Comparison of ENCODE assay signal across 20 cellular contexts in the genomic region with DNA sequence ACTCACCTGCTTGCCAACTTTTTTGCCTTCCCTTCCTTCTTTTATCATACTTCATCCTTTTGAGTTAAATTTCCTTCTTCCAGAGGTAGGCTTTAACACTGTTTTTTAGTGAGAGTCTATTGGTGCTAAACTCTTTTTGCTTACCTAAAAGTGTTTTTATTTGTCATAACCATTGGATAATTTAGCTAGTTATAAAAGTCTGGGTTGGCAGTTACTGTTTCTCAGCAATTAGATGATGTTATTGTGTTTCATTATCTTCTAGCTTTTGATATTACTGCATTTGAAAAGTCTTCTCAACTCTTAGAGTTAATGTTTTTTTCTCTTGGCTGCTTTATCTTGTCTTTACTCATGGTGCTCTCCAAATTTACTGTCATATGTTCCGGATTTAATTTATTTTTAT. TPM values are rescaled to one million over a fixed set of nuclear protein-coding genes. Genes with fewer than 3 reads are reported as not detected.
A peak's percentile ranks its signal among the peaks of the same experiment; 100 is the strongest.
DNase-seq lines count a peak whose midpoint lies in the region; ATAC-seq, FAIRE-seq and TF ChIP-seq lines count a peak whose summit lies in the region.
"Had no signal": no experiment of that assay in that cellular context is flagged by ENCODE, and none has a peak within 500 bp of the region (broad histone marks: within the 10 kb centered on the region; RNA-seq: fewer than 3 reads in every experiment).

No MANE protein-coding gene starts in this region.

- in situ Hi-C loops in HepG2 (cut with HindIII; ENCODE audit: extremely low pct_ligation_motif_present, low pct_unique_long_range_greater_than_20kb) (no loop called here), K562 (cut with MboI) (no loop called here), transverse colon (cut with MboI; ENCODE audit: low pct_ligation_motif_present in 1 of 4, low pct_unique_long_range_greater_than_20kb in 1 of 4, low sequenced_read_pairs in 3 of 4) (no loop called here)

- TF ChIP-seq EP300 in HepG2 (IDR thresholded peaks at IDR 0.05; ENCODE audit: low read depth in 2 of 2, low read length in 2 of 2) (no peak), HepG2 (CRISPR knock-in tag; IDR thresholded peaks at IDR 0.05; ENCODE audit: borderline replicate concordance) (no peak), K562 (IDR thresholded peaks at IDR 0.05; ENCODE audit: low read length) (no peak), transverse colon (IDR thresholded peaks at IDR 0.05; ENCODE audit: low read depth) (no peak)

- ATAC-seq in HepG2 = no peak
- no peak for ATAC-seq in right lobe of liver
- ATAC-seq in K562 = no peak
- no peak for ATAC-seq in GM19455 (IDR thresholded peaks at IDR 0.05; ENCODE audit: unreplicated experiment)

- H2AFZ ChIP-seq in HepG2 (ENCODE audit: low read length) = no peak overlapping the region
- no peak overlapping the region for H2AFZ ChIP-seq in Karpas-422 (ENCODE audit: low read length)
- H2AFZ ChIP-seq in K562 (ENCODE audit: low read depth, low read length) = no peak overlapping the region
- H2AFZ ChIP-seq: GM23248 had no signal

- H3K79me2 ChIP-seq in HepG2 (ENCODE audit: insufficient read depth, low read length) (peaks cover 90% of the 10 kb centered on the region), Karpas-422 (ENCODE audit: low read length) (no peaks in the 10 kb centered on the region), K562 (ENCODE audit: control insufficient read depth, insufficient read depth, low read length) (peaks cover 87% of the 10 kb centered on the region)

- CTCF ChIA-PET in HepG2 (lab: Yijun Ruan, JAX; ENCODE audit: low intra/inter-chr PET ratio, low total read pairs) (no interaction called here), K562 (lab: Yijun Ruan, JAX; ENCODE audit: low intra/inter-chr PET ratio) (no interaction called here)

- H3K36me3 ChIP-seq in HepG2 (replicated peaks in 1 of 2; ENCODE audit: control insufficient read depth in 1 of 2, insufficient read depth in 2 of 2, low read length in 2 of 2) = no peaks in the 10 kb centered on the region; a peak in 1 of 5 replicates
- H3K36me3 ChIP-seq in right lobe of liver = no peaks in the 10 kb centered on the region
- H3K36me3 ChIP-seq in Karpas-422 (ENCODE audit: insufficient read depth, low read length) = no peaks in the 10 kb centered on the region
- no peaks in the 10 kb centered on the region; the same call in 2 of the 3 replicates for H3K36me3 ChIP-seq in K562 (ENCODE audit: control insufficient read depth, insufficient read depth, low read length)
- peaks cover 0 to 9% (median 0%) of the 10 kb centered on the region in 4 donors for H3K36me3 ChIP-seq in transverse colon
- H3K36me3 ChIP-seq: HAP-1 had no signal

- no peak overlapping the region for H3K4me3 ChIP-seq in HepG2 (replicated peaks in 1 of 3; ENCODE audit: insufficient read depth in 1 of 3, low read depth in 2 of 3, low read length in 3 of 3)
- no peak overlapping the region for H3K4me3 ChIP-seq in right lobe of liver
- H3K4me3 ChIP-seq in Karpas-422 (ENCODE audit: low read length) = no peak overlapping the region
- H3K4me3 ChIP-seq in K562 = no peak overlapping the region
- no peak overlapping the region for H3K4me3 ChIP-seq in transverse colon
- H3K4me3 ChIP-seq: GM23248, HAP-1 had no signal

- no peak for TF ChIP-seq RAD21 in HepG2 (CRISPR knock-in tag; IDR thresholded peaks at IDR 0.05)
- TF ChIP-seq RAD21 in K562 (CRISPR knock-in tag; conservative IDR thresholded peaks at IDR 0.05 in 1 of 2, IDR thresholded peaks at IDR 0.05 in 1 of 2) = no peak

- H3K4me2 ChIP-seq in HepG2 (ENCODE audit: low read depth, low read length) (no peak overlapping the region), Karpas-422 (ENCODE audit: low read depth, low read length, poor library complexity, severe bottlenecking) (no peak overlapping the region), K562 (ENCODE audit: insufficient read depth, low read length) (no peak overlapping the region)

- BruUV-seq in HepG2 (replicated peaks; lab: Mats Ljungman, UMichigan) = no TSS peak
- no TSS peak for BruUV-seq in K562 (replicated peaks; lab: Mats Ljungman, UMichigan)

- TF ChIP-seq POLR2A in HepG2 (IDR thresholded peaks at IDR 0.05; ENCODE audit: insufficient read depth in 1 of 2, low read depth in 2 of 2, low read length in 2 of 2) = no peak
- no peak for TF ChIP-seq POLR2A in right lobe of liver (IDR thresholded peaks at IDR 0.05)
- TF ChIP-seq POLR2A in K562 (conservative IDR thresholded peaks at IDR 0.05) = no peak
- TF ChIP-seq POLR2A in transverse colon (IDR thresholded peaks at IDR 0.05) = no peak

- no peaks in the 10 kb centered on the region for H3K9me1 ChIP-seq in K562 (ENCODE audit: control insufficient read depth, insufficient read depth, low read length)

- no peaks in the 10 kb centered on the region for H3K27me3 ChIP-seq in HepG2 (ENCODE audit: control insufficient read depth in 1 of 2, insufficient read depth in 2 of 2, low read length in 2 of 2)
- H3K27me3 ChIP-seq in right lobe of liver = no peaks in the 10 kb centered on the region
- no peaks in the 10 kb centered on the region for H3K27me3 ChIP-seq in Karpas-422 (ENCODE audit: low read length)
- H3K27me3 ChIP-seq in K562 (ENCODE audit: control insufficient read depth in 2 of 2, insufficient read depth in 2 of 2, low read length in 2 of 2) = no peaks in the 10 kb centered on the region
- H3K27me3 ChIP-seq in transverse colon = no peaks in the 10 kb centered on the region

- no peak overlapping the region for H3K27ac ChIP-seq in HepG2 (ENCODE audit: extremely low read length, insufficient read depth, low read length)
- H3K27ac ChIP-seq in right lobe of liver = no peak overlapping the region
- H3K27ac ChIP-seq in Karpas-422 (ENCODE audit: low read length) = no peak overlapping the region
- no peak overlapping the region for H3K27ac ChIP-seq in K562 (ENCODE audit: extremely low read depth, low read depth, low read length)
- H3K27ac ChIP-seq in transverse colon = no peak overlapping the region
- H3K27ac ChIP-seq: GM23248, HL-60 had no signal

- H4K20me1 ChIP-seq in HepG2 (ENCODE audit: insufficient read depth, low read length) (peaks cover 29% of the 10 kb centered on the region), Karpas-422 (ENCODE audit: insufficient read depth, low read depth, low read length) (no peaks in the 10 kb centered on the region), K562 (replicated peaks; ENCODE audit: control insufficient read depth, insufficient read depth, low read length) (no peaks in the 10 kb centered on the region)

- no peak overlapping the region for H3K9ac ChIP-seq in HepG2 (ENCODE audit: insufficient read depth, low read depth, low read length)
- H3K9ac ChIP-seq in Karpas-422 (ENCODE audit: low read length) = no peak overlapping the region
- no peak overlapping the region for H3K9ac ChIP-seq in K562 (ENCODE audit: insufficient read depth in 1 of 2, low read depth in 2 of 2, low read length in 2 of 2)
- H3K9ac ChIP-seq: GM23248 had no signal

- DNase-seq in HepG2 (ENCODE audit: low spot score) (no peak), right lobe of liver (no peak), Karpas-422 (peak; percentile 4), K562 (ENCODE audit: extremely low read depth in 1 of 4, low spot score in 3 of 4) (no peak), transverse colon (no peak)
- DNase-seq: C1 segment of cervical spinal cord; CD4-positive, CD25-positive, alpha-beta regulatory T cell; CD8-positive, alpha-beta memory T cell; COR-L47; DMS 273 treated with DMSO at 0.1 percent for 48 hours; DMS53; DND-41; EL; GM23248; IMR-90 had no signal

- FAIRE-seq in HepG2 (lab: Jason Lieb, UNC) (no peak), K562 (lab: Jason Lieb, UNC) (no peak)
- FAIRE-seq: GM12891, GM19239 had no signal

- no peaks in the 10 kb centered on the region for H3K9me2 ChIP-seq in Karpas-422 (replicated peaks; ENCODE audit: insufficient read depth, low read length)

- peaks cover 11% of the 10 kb centered on the region for H3K9me3 ChIP-seq in HepG2 (ENCODE audit: low read length)
- H3K9me3 ChIP-seq in right lobe of liver = peaks cover 0 to 5% (median 0%) of the 10 kb centered on the region in 4 donors
- H3K9me3 ChIP-seq in Karpas-422 (ENCODE audit: low read length) = no peaks in the 10 kb centered on the region
- H3K9me3 ChIP-seq in K562 (replicated peaks; ENCODE audit: control insufficient read depth, insufficient read depth, low read depth, low read length) = peaks cover 5% of the 10 kb centered on the region; the same call in 1 of the 2 replicates
- H3K9me3 ChIP-seq in transverse colon = peaks cover 3 to 6% of the 10 kb centered on the region in 2 donors

- 100% methylated on average over 1 of the region's 1 CpG for WGBS in HepG2 (ENCODE audit: low lambda C conversion rate)
- 100% methylated on average over 1 of the region's 1 CpG for WGBS in right lobe of liver (ENCODE audit: insufficient coverage, low coverage, low lambda C conversion rate, missing lambda C conversion rate)
- 95% methylated on average over 1 of the region's 1 CpG for WGBS in K562 (ENCODE audit: insufficient coverage, low coverage, missing lambda C conversion rate)
- WGBS in transverse colon (ENCODE audit: low coverage in 1 of 2), 2 donors = 91 to 94% methylated on average over 1 of the region's 1 CpG

- no peak for TF ChIP-seq CTCF in HepG2 (CRISPR knock-in tag; IDR thresholded peaks at IDR 0.05)
- no peak for TF ChIP-seq CTCF in right lobe of liver (IDR thresholded peaks at IDR 0.05)
- no peak for TF ChIP-seq CTCF in K562 (IDR thresholded peaks at IDR 0.05 in 2 of 3, conservative IDR thresholded peaks at IDR 0.05 in 1 of 3; ENCODE audit: insufficient read depth in 2 of 3, low read depth in 1 of 3, low read length in 3 of 3)
- TF ChIP-seq CTCF in transverse colon (IDR thresholded peaks at IDR 0.05) = no peak

- H3K4me1 ChIP-seq in HepG2 (ENCODE audit: insufficient read depth, low read length) (peaks cover 50% of the 10 kb centered on the region), right lobe of liver (peaks cover 0 to 20% (median 4%) of the 10 kb centered on the region in 4 donors), Karpas-422 (ENCODE audit: low read length) (peaks cover 5% of the 10 kb centered on the region), K562 (replicated peaks in 1 of 2; ENCODE audit: control insufficient read depth in 2 of 2, insufficient read depth in 2 of 2, low read length in 2 of 2) (peaks cover 3 to 29% of the 10 kb centered on the region in 2 experiments; a peak in 4 of 5 replicates), transverse colon (peaks cover 0 to 49% (median 5%) of the 10 kb centered on the region in 4 donors)

- intact Hi-C loops in HepG2 (cut with micrococcal nuclease; ENCODE audit: unreplicated experiment) (no loop called here), right lobe of liver (cut with DNase I) (no loop called here), K562 (cut with micrococcal nuclease) (no loop called here), transverse colon (cut with DNase I; ENCODE audit: low total_unique reads) (no loop called here)

- POLR2A ChIA-PET in HepG2 (lab: Yijun Ruan, JAX) = no interaction called here
- POLR2A ChIA-PET in K562 (lab: Yijun Ruan, JAX) = no interaction called here

RNA-seq across cellular contexts. Expression of a gene that starts 22.6 kb away (rescaled TPM):
- total RNA-seq in HepG2 (2016; rRNA removed; fragmentation: Illumina TruSeq; extraction: Trizol) (32.3 and 43.9 TPM in 2 replicates), right lobe of liver (10 to 100 TPM; 10.2 to 18.8 (median 11.1) TPM), K562 (2014; rRNA removed) (30.4 and 32.4 TPM in 2 replicates), K562 (2014; rRNA removed; fragmentation: Illumina TruSeq; extraction: Trizol) (10.6 and 15.5 TPM in 2 replicates), K562 (2015; rRNA removed; fragmentation: Illumina TruSeq; extraction: Trizol) (17.2 and 18.8 TPM in 2 replicates), K562 (2021) (35.3 and 37.7 TPM in 2 replicates), transverse colon (10 to 100 TPM; 28.5 to 58.4 (median 40.4) TPM)
- 46.2 and 52.2 TPM in 2 replicates for total RNA-seq in HepG2 (2016; cell fraction: cytosol; rRNA removed; fragmentation: Illumina TruSeq; extraction: Trizol; ENCODE audit: low read depth)
- 26.3 and 43.8 TPM in 2 replicates for total RNA-seq in HepG2 (2016; cell fraction: insoluble cytoplasmic fraction; rRNA removed; fragmentation: Illumina TruSeq; extraction: Trizol)
- 73.9 and 84.0 TPM in 2 replicates for total RNA-seq in HepG2 (2016; cell fraction: membrane; rRNA removed; fragmentation: Illumina TruSeq; extraction: Trizol)
- 34.9 and 38.5 TPM in 2 replicates for total RNA-seq in HepG2 (2016; cell fraction: nucleus; rRNA removed; fragmentation: Illumina TruSeq; extraction: Trizol)
- polyA plus RNA-seq in HepG2 (2011; rRNA removed) (57.8 and 58.7 TPM in 2 replicates), K562 (2011; rRNA removed) (19.1 and 25.1 TPM in 2 replicates), K562 (2014; fragmentation: Illumina TruSeq; extraction: Trizol) (20.1 and 21.0 TPM in 2 replicates), K562 (2014; fragmentation: Nextera tagmentation; extraction: Ambion mirVana) (10 to 100 TPM in 1 of 2 experiments, 1 to 10 TPM in 1; 9.5 to 20.0 TPM), K562 (2014; rRNA removed) (21.8 and 23.9 TPM in 2 replicates)
- polyA plus RNA-seq in HepG2 (2011; cell fraction: cytosol; rRNA removed) = 49.3 and 50.7 TPM in 2 replicates
- polyA plus RNA-seq in HepG2 (2011; cell fraction: nucleus; rRNA removed) = 53.8 and 60.6 TPM in 2 replicates
- polyA plus RNA-seq in HepG2 (2012) = 60.3 and 61.1 TPM in 2 replicates
- 58.2 and 74.1 TPM in 2 replicates for polyA plus RNA-seq in HepG2 (2016; cell fraction: cytosol; fragmentation: Illumina TruSeq; extraction: Trizol; ENCODE audit: low read depth)
- polyA plus RNA-seq in HepG2 (2016; cell fraction: insoluble cytoplasmic fraction; fragmentation: Illumina TruSeq; extraction: Trizol; ENCODE audit: low read depth) = 57.0 and 68.2 TPM in 2 replicates
- polyA plus RNA-seq in HepG2 (2016; cell fraction: membrane; fragmentation: Illumina TruSeq; extraction: Trizol; ENCODE audit: low read depth) = 93.8 and 103 TPM in 2 replicates
- polyA plus RNA-seq in HepG2 (2016; cell fraction: nucleus; fragmentation: Illumina TruSeq; extraction: Trizol; ENCODE audit: insufficient read depth, low read depth) = 95.3 and 97.7 TPM in 2 replicates
- polyA minus RNA-seq in HepG2 (2011; rRNA and poly(A)+ RNA removed; ENCODE audit: low replicate concordance) = 21.3 and 56.1 TPM in 2 replicates
- polyA minus RNA-seq in HepG2 (2011; cell fraction: cytosol; rRNA and poly(A)+ RNA removed) = 36.5 and 37.9 TPM in 2 replicates
- 56.4 and 57.4 TPM in 2 replicates for polyA minus RNA-seq in HepG2 (2011; cell fraction: nucleus; rRNA and poly(A)+ RNA removed)
- 5.9 and 14.4 TPM in 2 replicates for total RNA-seq in Karpas-422 (2014; rRNA removed; shearing (Covaris generic); ENCODE audit: low replicate concordance)
- 26.9 and 43.7 TPM in 2 replicates for total RNA-seq in K562 (2011; cell fraction: chromatin; rRNA removed; ENCODE audit: low replicate concordance)
- total RNA-seq in K562 (2011; cell fraction: nucleolus; rRNA removed) = 26.5 and 31.6 TPM in 2 replicates
- total RNA-seq in K562 (2011; cell fraction: nucleoplasm; rRNA removed) = 33.2 and 34.4 TPM in 2 replicates
- 16.8 and 30.1 TPM in 2 replicates for polyA plus RNA-seq in K562 (2011; cell fraction: cytosol; rRNA removed)
- 43.0 and 43.6 TPM in 2 replicates for polyA plus RNA-seq in K562 (2011; cell fraction: nucleus; rRNA removed)
- 24.0 and 31.0 TPM in 2 replicates for polyA plus RNA-seq in K562 (2012)
- polyA minus RNA-seq in K562 (2011; rRNA and poly(A)+ RNA removed) = 17.3 and 24.2 TPM in 2 replicates
- polyA minus RNA-seq in K562 (2011; cell fraction: cytosol; rRNA and poly(A)+ RNA removed) = 20.2 and 22.4 TPM in 2 replicates
- polyA minus RNA-seq in K562 (2011; cell fraction: nucleus; rRNA and poly(A)+ RNA removed) = 21.8 and 24.4 TPM in 2 replicates

RNA-seq across cellular contexts. Expression of a gene that starts 36.5 kb away (rescaled TPM):
- total RNA-seq in HepG2 (2016; rRNA removed; fragmentation: Illumina TruSeq; extraction: Trizol) = 59.6 and 65.2 TPM in 2 replicates
- 39.7 and 43.0 TPM in 2 replicates for total RNA-seq in HepG2 (2016; cell fraction: cytosol; rRNA removed; fragmentation: Illumina TruSeq; extraction: Trizol; ENCODE audit: low read depth)
- 53.3 and 75.1 TPM in 2 replicates for total RNA-seq in HepG2 (2016; cell fraction: insoluble cytoplasmic fraction; rRNA removed; fragmentation: Illumina TruSeq; extraction: Trizol)
- total RNA-seq in HepG2 (2016; cell fraction: membrane; rRNA removed; fragmentation: Illumina TruSeq; extraction: Trizol) = 30.0 and 33.1 TPM in 2 replicates
- 99.3 and 116 TPM in 2 replicates for total RNA-seq in HepG2 (2016; cell fraction: nucleus; rRNA removed; fragmentation: Illumina TruSeq; extraction: Trizol)
- 305 and 306 TPM in 2 replicates for polyA plus RNA-seq in HepG2 (2011; rRNA removed)
- polyA plus RNA-seq in HepG2 (2011; cell fraction: cytosol; rRNA removed) = 138 and 145 TPM in 2 replicates
- 679 and 865 TPM in 2 replicates for polyA plus RNA-seq in HepG2 (2011; cell fraction: nucleus; rRNA removed)
- 137 and 153 TPM in 2 replicates for polyA plus RNA-seq in HepG2 (2012)
- polyA plus RNA-seq in HepG2 (2016; cell fraction: cytosol; fragmentation: Illumina TruSeq; extraction: Trizol; ENCODE audit: low read depth) = 19.6 and 23.0 TPM in 2 replicates
- polyA plus RNA-seq in HepG2 (2016; cell fraction: insoluble cytoplasmic fraction; fragmentation: Illumina TruSeq; extraction: Trizol; ENCODE audit: low read depth) = 81.5 and 84.5 TPM in 2 replicates
- 29.2 and 35.3 TPM in 2 replicates for polyA plus RNA-seq in HepG2 (2016; cell fraction: membrane; fragmentation: Illumina TruSeq; extraction: Trizol; ENCODE audit: low read depth)
- 510 and 518 TPM in 2 replicates for polyA plus RNA-seq in HepG2 (2016; cell fraction: nucleus; fragmentation: Illumina TruSeq; extraction: Trizol; ENCODE audit: insufficient read depth, low read depth)
- 88.4 and 308 TPM in 2 replicates for polyA minus RNA-seq in HepG2 (2011; rRNA and poly(A)+ RNA removed; ENCODE audit: low replicate concordance)
- polyA minus RNA-seq in HepG2 (2011; cell fraction: cytosol; rRNA and poly(A)+ RNA removed) = 73.9 and 99.1 TPM in 2 replicates
- polyA minus RNA-seq in HepG2 (2011; cell fraction: nucleus; rRNA and poly(A)+ RNA removed) = 316 and 324 TPM in 2 replicates
- 10 to 100 TPM; 23.2 to 69.5 (median 48.3) TPM for total RNA-seq in right lobe of liver
- total RNA-seq in Karpas-422 (2014; rRNA removed; shearing (Covaris generic); ENCODE audit: low replicate concordance) = 26.8 and 42.4 TPM in 2 replicates
- total RNA-seq in K562 (2011; cell fraction: chromatin; rRNA removed; ENCODE audit: low replicate concordance) = 271 and 313 TPM in 2 replicates
- 146 and 158 TPM in 2 replicates for total RNA-seq in K562 (2011; cell fraction: nucleolus; rRNA removed)
- total RNA-seq in K562 (2011; cell fraction: nucleoplasm; rRNA removed) = 157 and 158 TPM in 2 replicates
- total RNA-seq in K562 (2014; rRNA removed) = 19.6 and 35.1 TPM in 2 replicates
- total RNA-seq in K562 (2014; rRNA removed; fragmentation: Illumina TruSeq; extraction: Trizol) = 32.2 and 34.7 TPM in 2 replicates
- 20.0 and 28.0 TPM in 2 replicates for total RNA-seq in K562 (2015; rRNA removed; fragmentation: Illumina TruSeq; extraction: Trizol)
- total RNA-seq in K562 (2021) = 81.3 and 94.3 TPM in 2 replicates
- polyA plus RNA-seq in K562 (2011; rRNA removed) = 119 and 126 TPM in 2 replicates
- polyA plus RNA-seq in K562 (2011; cell fraction: cytosol; rRNA removed) = 89.5 and 105 TPM in 2 replicates
- 307 and 327 TPM in 2 replicates for polyA plus RNA-seq in K562 (2011; cell fraction: nucleus; rRNA removed)
- polyA plus RNA-seq in K562 (2012) = 42.5 and 56.4 TPM in 2 replicates
- 47.6 and 59.0 TPM in 2 replicates for polyA plus RNA-seq in K562 (2014; fragmentation: Illumina TruSeq; extraction: Trizol)
- polyA plus RNA-seq in K562 (2014; fragmentation: Nextera tagmentation; extraction: Ambion mirVana) = 10 to 100 TPM; 12.7 to 16.2 TPM
- polyA plus RNA-seq in K562 (2014; rRNA removed) = 52.2 and 57.4 TPM in 2 replicates
- polyA minus RNA-seq in K562 (2011; rRNA and poly(A)+ RNA removed) = 114 and 147 TPM in 2 replicates
- polyA minus RNA-seq in K562 (2011; cell fraction: cytosol; rRNA and poly(A)+ RNA removed) = 38.2 and 42.9 TPM in 2 replicates
- polyA minus RNA-seq in K562 (2011; cell fraction: nucleus; rRNA and poly(A)+ RNA removed) = 63.0 and 94.5 TPM in 2 replicates
- 100 to 1,000 TPM in 1 of 4 donors, 10 to 100 TPM in 3; 29.1 to 112 (median 42.6) TPM for total RNA-seq in transverse colon
